ENCODE assay signal across 16 cellular contexts in the genomic region with DNA sequence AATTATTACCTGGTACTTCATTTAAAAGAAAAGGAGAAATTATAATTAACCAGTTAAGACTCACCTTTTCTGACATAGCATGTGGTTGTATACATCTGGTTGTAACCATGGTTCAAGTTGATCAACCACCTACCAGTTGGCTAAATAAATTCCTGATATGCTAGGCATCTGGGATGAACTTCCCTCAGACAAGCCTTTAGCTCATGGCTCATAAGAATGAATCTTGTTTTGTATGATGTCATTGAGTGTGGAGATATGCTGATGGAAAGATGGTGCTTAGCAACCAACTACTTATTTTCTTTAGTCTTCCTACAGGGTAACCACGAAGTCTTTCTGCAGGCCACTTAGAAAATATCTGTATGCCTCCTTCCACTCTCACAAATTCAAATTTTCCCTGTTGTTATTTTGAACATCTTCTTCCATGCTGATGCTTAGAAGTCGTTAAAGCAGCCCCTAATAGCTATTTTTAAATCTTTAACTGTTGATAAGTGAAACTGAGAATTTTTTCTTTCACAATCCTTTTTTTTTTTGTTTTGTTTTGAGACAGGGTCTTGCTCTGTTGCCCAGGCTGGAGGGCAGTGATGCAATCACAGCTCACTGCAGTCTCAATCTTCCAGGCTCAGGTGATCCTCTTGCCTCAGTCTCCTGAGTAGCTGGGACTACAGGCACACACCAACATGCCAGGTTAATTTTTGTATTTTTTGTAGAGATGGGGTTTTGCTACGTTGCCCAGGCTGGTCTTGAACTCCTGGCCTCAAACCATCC. TPM values are rescaled to one million over a fixed set of nuclear protein-coding genes. Genes with fewer than 3 reads are reported as not detected.
A peak's percentile ranks its signal among the peaks of the same experiment; 100 is the strongest.
DNase-seq lines count a peak whose midpoint lies in the region; ATAC-seq, FAIRE-seq and TF ChIP-seq lines count a peak whose summit lies in the region.
"Had no signal": no experiment of that assay in that cellular context is flagged by ENCODE, and none has a peak within 500 bp of the region (broad histone marks: within the 10 kb centered on the region; RNA-seq: fewer than 3 reads in every experiment).

No MANE protein-coding gene starts in this region.

- peak overlapping the region; percentile 90 for H3K27ac ChIP-seq in RWPE2 (ENCODE audit: poor library complexity, severe bottlenecking)
- H3K27ac ChIP-seq in fibroblast of lung (ENCODE audit: insufficient read depth, low read length) = peak overlapping the region; percentile 89
- H3K27ac ChIP-seq in CD4-positive, alpha-beta T cell (ENCODE audit: low read depth, low read length) = no peak overlapping the region
- H3K27ac ChIP-seq: gastrocnemius medialis had no signal

- BruUV-seq in Caco-2 (replicated peaks; lab: Mats Ljungman, UMichigan) = no TSS peak

- CTCF ChIA-PET in CD4-positive, alpha-beta T cell (lab: Charles Lee) = no interaction called here
- CTCF ChIA-PET in Caco-2 (lab: Charles Lee) = interaction anchor here (1.0 kb wide), 1 partner anchor 54 kb away, joined by 4 read pairs; no protein-coding TSS in a partner anchor

- H3K9me3 ChIP-seq in RWPE2 (ENCODE audit: severe bottlenecking) (no peaks in the 10 kb centered on the region), fibroblast of lung (ENCODE audit: control insufficient read depth, insufficient read depth, low read depth, low read length) (no peaks in the 10 kb centered on the region), Caco-2 (no peaks in the 10 kb centered on the region)
- no peaks in the 10 kb centered on the region for H3K9me3 ChIP-seq in CD4-positive, alpha-beta T cell (ENCODE audit: control insufficient read depth, low read length)
- H3K9me3 ChIP-seq: gastrocnemius medialis had no signal

- intact Hi-C loops in CD4-positive, alpha-beta T cell (cut with DNase I, micrococcal nuclease) = no loop called here
- intact Hi-C loops in Caco-2 (cut with micrococcal nuclease; ENCODE audit: unreplicated experiment) = no loop called here

- no peaks in the 10 kb centered on the region for H3K36me3 ChIP-seq in RWPE2 (ENCODE audit: low read depth)
- H3K36me3 ChIP-seq in fibroblast of lung (ENCODE audit: control insufficient read depth, insufficient read depth, low read length) = no peaks in the 10 kb centered on the region
- H3K36me3 ChIP-seq in Caco-2 (ENCODE audit: control insufficient read depth, insufficient read depth, low read length) = no peaks in the 10 kb centered on the region
- H3K36me3 ChIP-seq: gastrocnemius medialis had no signal

- POLR2A ChIA-PET in CD4-positive, alpha-beta T cell (lab: Charles Lee) = no interaction called here
- POLR2A ChIA-PET in Caco-2 (lab: Charles Lee) = no interaction called here

- no peak overlapping the region for H3K4me3 Mint-ChIP-seq in activated T-cell treated with anti-CD3 and anti-CD28 coated beads, Interleukin-2, amount 50 U/mL, for 72 hours
- no peak overlapping the region for H3K4me3 Mint-ChIP-seq in CD4-positive, alpha-beta T cell
- H3K4me3 Mint-ChIP-seq in Caco-2 (ENCODE audit: unreplicated experiment) = no peak overlapping the region
- H3K4me3 Mint-ChIP-seq: activated B cell treated with CpG ODN at 0.5 μM for 24 hours; stimulated activated naive CD8-positive, alpha-beta T cell treated with anti-CD3 and anti-CD28 coated beads, Interleukin-15, amount 100 ng/mL, for 72 hours had no signal

- H4K20me1 ChIP-seq in fibroblast of lung (ENCODE audit: control insufficient read depth, extremely low read depth, insufficient read depth, low read length) = no peaks in the 10 kb centered on the region

- no peaks in the 10 kb centered on the region for H3K36me3 Mint-ChIP-seq in activated T-cell treated with anti-CD3 and anti-CD28 coated beads, Interleukin-2, amount 50 U/mL, for 72 hours (ENCODE audit: insufficient read depth in 2 of 2)
- no peaks in the 10 kb centered on the region for H3K36me3 Mint-ChIP-seq in CD4-positive, alpha-beta T cell (ENCODE audit: low read depth)
- H3K36me3 Mint-ChIP-seq in Caco-2 (ENCODE audit: insufficient read depth, unreplicated experiment) = no peaks in the 10 kb centered on the region

- peaks cover 28% of the 10 kb centered on the region for H3K27me3 Mint-ChIP-seq in activated T-cell treated with anti-CD3 and anti-CD28 coated beads, Interleukin-2, amount 50 U/mL, for 72 hours (ENCODE audit: low read depth)
- peaks cover 17% of the 10 kb centered on the region for H3K27me3 Mint-ChIP-seq in CD4-positive, alpha-beta T cell
- H3K27me3 Mint-ChIP-seq in Caco-2 (ENCODE audit: insufficient read depth, unreplicated experiment) = peaks cover 7% of the 10 kb centered on the region

- H3K9ac ChIP-seq in fibroblast of lung (ENCODE audit: insufficient read depth, low read length) = no peak overlapping the region

- H3K4me1 ChIP-seq in RWPE2 (ENCODE audit: insufficient read depth, poor library complexity, severe bottlenecking) (peaks cover 31% of the 10 kb centered on the region), fibroblast of lung (ENCODE audit: control insufficient read depth, extremely low read depth, insufficient read depth, low read length) (peaks cover 6% of the 10 kb centered on the region), Caco-2 (no peaks in the 10 kb centered on the region)

- no peak for FAIRE-seq in urothelium cell line (lab: Jason Lieb, UNC)
- FAIRE-seq: A204.1 had no signal

- no peaks in the 10 kb centered on the region for H3K9me3 Mint-ChIP-seq in activated T-cell treated with anti-CD3 and anti-CD28 coated beads, Interleukin-2, amount 50 U/mL, for 72 hours
- H3K9me3 Mint-ChIP-seq in CD4-positive, alpha-beta T cell = no peaks in the 10 kb centered on the region
- no peaks in the 10 kb centered on the region for H3K9me3 Mint-ChIP-seq in Caco-2 (ENCODE audit: unreplicated experiment)
- H3K9me3 Mint-ChIP-seq: activated B cell treated with CpG ODN at 0.5 μM for 24 hours; stimulated activated naive CD8-positive, alpha-beta T cell treated with anti-CD3 and anti-CD28 coated beads, Interleukin-15, amount 100 ng/mL, for 72 hours had no signal

- DNase-seq in activated T-cell treated with anti-CD3 and anti-CD28 coated beads, Interleukin-2, amount 50 U/mL, for 72 hours = no peak
- no peak for DNase-seq in activated T-cell treated with anti-CD3 and anti-CD28 coated beads, Interleukin-2, amount 50 U/mL, for 48 hours
- DNase-seq in RWPE2 (ENCODE audit: low spot score) = no peak
- DNase-seq in fibroblast of lung (ENCODE audit: low read depth in 2 of 2) = peak; percentile 45 to 94
- peak; percentile 40 for DNase-seq in urothelium cell line (ENCODE audit: low spot score)
- no peak for DNase-seq in globus pallidus (ENCODE audit: low spot score)
- DNase-seq in CD4-positive, alpha-beta T cell = no peak
- no peak for DNase-seq in Caco-2
- DNase-seq: activated B cell treated with CpG ODN at 0.5 μM for 24 hours; activated T-cell treated with anti-CD3 and anti-CD28 coated beads for 4 hours; gastrocnemius medialis; Right ventricle myocardium superior; stimulated activated CD4-positive, alpha-beta T cell treated with anti-CD3 and anti-CD28 coated beads, Interleukin-2, amount 100 ng/mL, for 48 hours; stimulated activated naive CD8-positive, alpha-beta T cell treated with anti-CD3 and anti-CD28 coated beads, Interleukin-15, amount 100 ng/mL, for 72 hours had no signal

- H2AFZ ChIP-seq in fibroblast of lung (ENCODE audit: low read length) = no peak overlapping the region

- no peaks in the 10 kb centered on the region for H3K79me2 ChIP-seq in fibroblast of lung (ENCODE audit: control insufficient read depth, insufficient read depth, low read length)

- TF ChIP-seq CTCF in RWPE2 (IDR thresholded peaks at IDR 0.05; ENCODE audit: poor library complexity, severe bottlenecking) = no peak
- no peak for TF ChIP-seq CTCF in fibroblast of lung (conservative IDR thresholded peaks at IDR 0.05 in 1 of 2, IDR thresholded peaks at IDR 0.05 in 1 of 2; ENCODE audit: low read depth in 1 of 2, low read length in 2 of 2)
- TF ChIP-seq CTCF in CD4-positive, alpha-beta T cell (IDR thresholded peaks at IDR 0.05) = no peak
- no peak for TF ChIP-seq CTCF in Caco-2 (IDR thresholded peaks at IDR 0.05; ENCODE audit: insufficient read depth in 1 of 2, low read depth in 1 of 2, low read length in 1 of 2, severe bottlenecking in 1 of 2, unreplicated experiment in 1 of 2)

- H3K4me3 ChIP-seq in RWPE2 (ENCODE audit: severe bottlenecking) (no peak overlapping the region), fibroblast of lung (replicated peaks in 1 of 4; ENCODE audit: control extremely low read depth in 1 of 4, insufficient read depth in 1 of 4, low read depth in 3 of 4, low read length in 4 of 4) (no peak overlapping the region), Caco-2 (ENCODE audit: low read depth, low read length) (no peak overlapping the region)
- H3K4me3 ChIP-seq: gastrocnemius medialis had no signal

- H3K27me3 ChIP-seq in RWPE2 (ENCODE audit: insufficient read depth, poor library complexity, severe bottlenecking) (no peaks in the 10 kb centered on the region), fibroblast of lung (ENCODE audit: control insufficient read depth, insufficient read depth, low read length) (no peaks in the 10 kb centered on the region), Caco-2 (replicated peaks; ENCODE audit: control insufficient read depth, insufficient read depth, low read length) (no peaks in the 10 kb centered on the region)
- no peaks in the 10 kb centered on the region for H3K27me3 ChIP-seq in CD4-positive, alpha-beta T cell (ENCODE audit: control insufficient read depth, insufficient read depth, low read length)
- H3K27me3 ChIP-seq: gastrocnemius medialis had no signal

- no peak for ATAC-seq in activated T-cell treated with anti-CD3 and anti-CD28 coated beads, Interleukin-2, amount 50 U/mL, for 72 hours (replicated peaks in 1 of 2)
- peak; percentile 22; the same call in 1 of the 3 replicates for ATAC-seq in RWPE2 (ENCODE audit: low read depth)
- no peak for ATAC-seq in CD4-positive, alpha-beta T cell (ENCODE audit: poor library complexity)
- ATAC-seq: gastrocnemius medialis; left lobe of liver; stimulated activated naive CD8-positive, alpha-beta T cell treated with anti-CD3 and anti-CD28 coated beads, Interleukin-15, amount 100 ng/mL, for 72 hours had no signal

- peak overlapping the region; percentile 50 for H3K27ac Mint-ChIP-seq in activated T-cell treated with anti-CD3 and anti-CD28 coated beads, Interleukin-2, amount 50 U/mL, for 72 hours
- no peak overlapping the region for H3K27ac Mint-ChIP-seq in CD4-positive, alpha-beta T cell
- H3K27ac Mint-ChIP-seq in Caco-2 (ENCODE audit: unreplicated experiment) = no peak overlapping the region
- H3K27ac Mint-ChIP-seq: activated B cell treated with CpG ODN at 0.5 μM for 24 hours; stimulated activated naive CD8-positive, alpha-beta T cell treated with anti-CD3 and anti-CD28 coated beads, Interleukin-15, amount 100 ng/mL, for 72 hours had no signal

- H3K4me1 Mint-ChIP-seq in activated T-cell treated with anti-CD3 and anti-CD28 coated beads, Interleukin-2, amount 50 U/mL, for 72 hours (ENCODE audit: low read depth) = no peaks in the 10 kb centered on the region
- H3K4me1 Mint-ChIP-seq in CD4-positive, alpha-beta T cell (ENCODE audit: low read depth) = no peaks in the 10 kb centered on the region
- H3K4me1 Mint-ChIP-seq in Caco-2 (ENCODE audit: low read depth, unreplicated experiment) = peaks cover 7% of the 10 kb centered on the region
- H3K4me1 Mint-ChIP-seq: activated B cell treated with CpG ODN at 0.5 μM for 24 hours; stimulated activated naive CD8-positive, alpha-beta T cell treated with anti-CD3 and anti-CD28 coated beads, Interleukin-15, amount 100 ng/mL, for 72 hours had no signal

- no peak overlapping the region for H3K4me2 ChIP-seq in fibroblast of lung (ENCODE audit: extremely low read depth, insufficient read depth, low read length)

RNA-seq across cellular contexts. Expression of gene PTHLH, which starts 51.9 kb away (rescaled TPM):
- total RNA-seq in activated T-cell treated with anti-CD3 and anti-CD28 coated beads, Interleukin-2, amount 50 U/mL, for 72 hours = not detected
- 0.26 and 1.8 TPM in 2 replicates for total RNA-seq in fibroblast of lung
- 0.90 and 1.1 TPM in 2 replicates for polyA plus RNA-seq in fibroblast of lung
- polyA plus RNA-seq in fibroblast of lung (2012) = 0.89 and 1.1 TPM in 2 replicates
- polyA minus RNA-seq in fibroblast of lung (ENCODE audit: low replicate concordance) = 1.1 TPM in 1 of 2 replicates, not detected in the other
- total RNA-seq in CD4-positive, alpha-beta T cell = not detected
- not detected in 2 replicates for total RNA-seq in Caco-2 (2022)
- total RNA-seq: activated B cell treated with CpG ODN at 0.5 μM for 24 hours, Right ventricle myocardium superior had no signal

Comparison
In these comparisons a context has a peak if more than half of its experiments do, and no peak if none do; other contexts are left out.
1. DNase-seq: peak in fibroblast of lung (2 of 2) and urothelium cell line (single experiment); none in activated T-cell treated with anti-CD3 and anti-CD28 coated beads, Interleukin-2, amount 50 U/mL, for 72 hours (0 of 2), activated T-cell treated with anti-CD3 and anti-CD28 coated beads, Interleukin-2, amount 50 U/mL, for 48 hours (0 of 2), RWPE2 (single experiment), globus pallidus (single experiment), CD4-positive, alpha-beta T cell (0 of 10) and Caco-2 (0 of 2).